1 cellular context compared by ENCODE assay signal in genomic region chr11:65569973-65570918, GRCh38.
TF ChIP-seq lines count a peak whose summit lies in the region.

TSS of gene ZNRD2 (plus strand) at chr11:65570477. CDS start at chr11:65570492, 15 bp downstream.

TF ChIP-seq in HepG2, 621 proteins besides CTCF, POLR2A, EP300 and RAD21 (continued from another document and continues in another):
- TF ChIP-seq ARID4A (CRISPR knock-in tag; IDR thresholded peaks at IDR 0.05; ENCODE audit: borderline replicate concordance), result peak; percentile 96
- TF ChIP-seq MIER2 (CRISPR knock-in tag; IDR thresholded peaks at IDR 0.05), result peak; percentile 54; the same call in 1 of the 2 replicates
- no peak for TF ChIP-seq CBX2 (IDR thresholded peaks at IDR 0.05; ENCODE audit: low read depth, low read length)
- TF ChIP-seq CBX2 (CRISPR knock-in tag; IDR thresholded peaks at IDR 0.05; ENCODE audit: low read depth), result no peak
- no peak; the same call in 1 of the 2 replicates for TF ChIP-seq ZSCAN12 (CRISPR knock-in tag; IDR thresholded peaks at IDR 0.05)
- TF ChIP-seq ZNF274 (CRISPR knock-in tag; IDR thresholded peaks at IDR 0.05), result no peak; the same call in 1 of the 2 replicates
- no peak for TF ChIP-seq ZNF672 (CRISPR knock-in tag; IDR thresholded peaks at IDR 0.05)
- TF ChIP-seq, protein P1, sequence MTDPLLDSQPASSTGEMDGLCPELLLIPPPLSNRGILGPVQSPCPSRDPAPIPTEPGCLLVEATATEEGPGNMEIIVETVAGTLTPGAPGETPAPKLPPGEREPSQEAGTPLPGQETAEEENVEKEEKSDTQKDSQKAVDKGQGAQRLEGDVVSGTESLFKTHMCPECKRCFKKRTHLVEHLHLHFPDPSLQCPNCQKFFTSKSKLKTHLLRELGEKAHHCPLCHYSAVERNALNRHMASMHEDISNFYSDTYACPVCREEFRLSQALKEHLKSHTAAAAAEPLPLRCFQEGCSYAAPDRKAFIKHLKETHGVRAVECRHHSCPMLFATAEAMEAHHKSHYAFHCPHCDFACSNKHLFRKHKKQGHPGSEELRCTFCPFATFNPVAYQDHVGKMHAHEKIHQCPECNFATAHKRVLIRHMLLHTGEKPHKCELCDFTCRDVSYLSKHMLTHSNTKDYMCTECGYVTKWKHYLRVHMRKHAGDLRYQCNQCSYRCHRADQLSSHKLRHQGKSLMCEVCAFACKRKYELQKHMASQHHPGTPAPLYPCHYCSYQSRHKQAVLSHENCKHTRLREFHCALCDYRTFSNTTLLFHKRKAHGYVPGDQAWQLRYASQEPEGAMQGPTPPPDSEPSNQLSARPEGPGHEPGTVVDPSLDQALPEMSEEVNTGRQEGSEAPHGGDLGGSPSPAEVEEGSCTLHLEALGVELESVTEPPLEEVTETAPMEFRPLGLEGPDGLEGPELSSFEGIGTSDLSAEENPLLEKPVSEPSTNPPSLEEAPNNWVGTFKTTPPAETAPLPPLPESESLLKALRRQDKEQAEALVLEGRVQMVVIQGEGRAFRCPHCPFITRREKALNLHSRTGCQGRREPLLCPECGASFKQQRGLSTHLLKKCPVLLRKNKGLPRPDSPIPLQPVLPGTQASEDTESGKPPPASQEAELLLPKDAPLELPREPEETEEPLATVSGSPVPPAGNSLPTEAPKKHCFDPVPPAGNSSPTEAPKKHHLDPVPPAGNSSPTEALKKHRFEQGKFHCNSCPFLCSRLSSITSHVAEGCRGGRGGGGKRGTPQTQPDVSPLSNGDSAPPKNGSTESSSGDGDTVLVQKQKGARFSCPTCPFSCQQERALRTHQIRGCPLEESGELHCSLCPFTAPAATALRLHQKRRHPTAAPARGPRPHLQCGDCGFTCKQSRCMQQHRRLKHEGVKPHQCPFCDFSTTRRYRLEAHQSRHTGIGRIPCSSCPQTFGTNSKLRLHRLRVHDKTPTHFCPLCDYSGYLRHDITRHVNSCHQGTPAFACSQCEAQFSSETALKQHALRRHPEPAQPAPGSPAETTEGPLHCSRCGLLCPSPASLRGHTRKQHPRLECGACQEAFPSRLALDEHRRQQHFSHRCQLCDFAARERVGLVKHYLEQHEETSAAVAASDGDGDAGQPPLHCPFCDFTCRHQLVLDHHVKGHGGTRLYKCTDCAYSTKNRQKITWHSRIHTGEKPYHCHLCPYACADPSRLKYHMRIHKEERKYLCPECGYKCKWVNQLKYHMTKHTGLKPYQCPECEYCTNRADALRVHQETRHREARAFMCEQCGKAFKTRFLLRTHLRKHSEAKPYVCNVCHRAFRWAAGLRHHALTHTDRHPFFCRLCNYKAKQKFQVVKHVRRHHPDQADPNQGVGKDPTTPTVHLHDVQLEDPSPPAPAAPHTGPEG (CRISPR knock-in tag; IDR thresholded peaks at IDR 0.05), result 0 out of 2 replicates have a peak, but pooled peaks have one; percentile 3
- no peak for TF ChIP-seq ZNF430 (CRISPR knock-in tag; IDR thresholded peaks at IDR 0.05)
- TF ChIP-seq, protein P2, sequence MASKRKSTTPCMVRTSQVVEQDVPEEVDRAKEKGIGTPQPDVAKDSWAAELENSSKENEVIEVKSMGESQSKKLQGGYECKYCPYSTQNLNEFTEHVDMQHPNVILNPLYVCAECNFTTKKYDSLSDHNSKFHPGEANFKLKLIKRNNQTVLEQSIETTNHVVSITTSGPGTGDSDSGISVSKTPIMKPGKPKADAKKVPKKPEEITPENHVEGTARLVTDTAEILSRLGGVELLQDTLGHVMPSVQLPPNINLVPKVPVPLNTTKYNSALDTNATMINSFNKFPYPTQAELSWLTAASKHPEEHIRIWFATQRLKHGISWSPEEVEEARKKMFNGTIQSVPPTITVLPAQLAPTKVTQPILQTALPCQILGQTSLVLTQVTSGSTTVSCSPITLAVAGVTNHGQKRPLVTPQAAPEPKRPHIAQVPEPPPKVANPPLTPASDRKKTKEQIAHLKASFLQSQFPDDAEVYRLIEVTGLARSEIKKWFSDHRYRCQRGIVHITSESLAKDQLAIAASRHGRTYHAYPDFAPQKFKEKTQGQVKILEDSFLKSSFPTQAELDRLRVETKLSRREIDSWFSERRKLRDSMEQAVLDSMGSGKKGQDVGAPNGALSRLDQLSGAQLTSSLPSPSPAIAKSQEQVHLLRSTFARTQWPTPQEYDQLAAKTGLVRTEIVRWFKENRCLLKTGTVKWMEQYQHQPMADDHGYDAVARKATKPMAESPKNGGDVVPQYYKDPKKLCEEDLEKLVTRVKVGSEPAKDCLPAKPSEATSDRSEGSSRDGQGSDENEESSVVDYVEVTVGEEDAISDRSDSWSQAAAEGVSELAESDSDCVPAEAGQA (IDR thresholded peaks at IDR 0.05; ENCODE audit: low read depth), result peak; percentile 96
- TF ChIP-seq, protein P2 (CRISPR knock-in tag; IDR thresholded peaks at IDR 0.05; ENCODE audit: borderline replicate concordance), result no peak
- 0 out of 2 replicates have a peak, but pooled peaks have one; percentile 3 for TF ChIP-seq TGIF2 (CRISPR knock-in tag; IDR thresholded peaks at IDR 0.05)
- TF ChIP-seq CAMTA2 (CRISPR knock-in tag; IDR thresholded peaks at IDR 0.05; ENCODE audit: borderline replicate concordance), result peak; percentile 44; the same call in 1 of the 2 replicates
- peak; percentile 69 for TF ChIP-seq HOXA5 (CRISPR knock-in tag; IDR thresholded peaks at IDR 0.05)
- TF ChIP-seq AGO2 (optimal IDR thresholded peaks at IDR 0.05; ENCODE audit: low read depth, low read length), result peak; percentile 54
- no peak for TF ChIP-seq LBX2 (CRISPR knock-in tag; IDR thresholded peaks at IDR 0.05; ENCODE audit: borderline replicate concordance)
- no peak; the same call in 1 of the 2 replicates for TF ChIP-seq BHLHE40 (IDR thresholded peaks at IDR 0.05; ENCODE audit: low read length)
- no peak for TF ChIP-seq TBX3 (IDR thresholded peaks at IDR 0.05; ENCODE audit: borderline replicate concordance)
- TF ChIP-seq ZNF256 (CRISPR knock-in tag; conservative IDR thresholded peaks at IDR 0.05), result no peak
- 0 out of 2 replicates have a peak, but pooled peaks have one; percentile 16 for TF ChIP-seq ZNF260 (CRISPR knock-in tag; IDR thresholded peaks at IDR 0.05; ENCODE audit: borderline replicate concordance, low read depth)
- TF ChIP-seq ZSCAN31 (CRISPR knock-in tag; IDR thresholded peaks at IDR 0.05; ENCODE audit: low read depth), result peak; percentile 24; the same call in 1 of the 2 replicates
- TF ChIP-seq TP53 (CRISPR knock-in tag; conservative IDR thresholded peaks at IDR 0.05), result 0 out of 2 replicates have a peak, but pooled peaks have one; percentile 34
- no peak for TF ChIP-seq KLF15 (CRISPR knock-in tag; IDR thresholded peaks at IDR 0.05; ENCODE audit: borderline replicate concordance)
- TF ChIP-seq, protein P3, sequence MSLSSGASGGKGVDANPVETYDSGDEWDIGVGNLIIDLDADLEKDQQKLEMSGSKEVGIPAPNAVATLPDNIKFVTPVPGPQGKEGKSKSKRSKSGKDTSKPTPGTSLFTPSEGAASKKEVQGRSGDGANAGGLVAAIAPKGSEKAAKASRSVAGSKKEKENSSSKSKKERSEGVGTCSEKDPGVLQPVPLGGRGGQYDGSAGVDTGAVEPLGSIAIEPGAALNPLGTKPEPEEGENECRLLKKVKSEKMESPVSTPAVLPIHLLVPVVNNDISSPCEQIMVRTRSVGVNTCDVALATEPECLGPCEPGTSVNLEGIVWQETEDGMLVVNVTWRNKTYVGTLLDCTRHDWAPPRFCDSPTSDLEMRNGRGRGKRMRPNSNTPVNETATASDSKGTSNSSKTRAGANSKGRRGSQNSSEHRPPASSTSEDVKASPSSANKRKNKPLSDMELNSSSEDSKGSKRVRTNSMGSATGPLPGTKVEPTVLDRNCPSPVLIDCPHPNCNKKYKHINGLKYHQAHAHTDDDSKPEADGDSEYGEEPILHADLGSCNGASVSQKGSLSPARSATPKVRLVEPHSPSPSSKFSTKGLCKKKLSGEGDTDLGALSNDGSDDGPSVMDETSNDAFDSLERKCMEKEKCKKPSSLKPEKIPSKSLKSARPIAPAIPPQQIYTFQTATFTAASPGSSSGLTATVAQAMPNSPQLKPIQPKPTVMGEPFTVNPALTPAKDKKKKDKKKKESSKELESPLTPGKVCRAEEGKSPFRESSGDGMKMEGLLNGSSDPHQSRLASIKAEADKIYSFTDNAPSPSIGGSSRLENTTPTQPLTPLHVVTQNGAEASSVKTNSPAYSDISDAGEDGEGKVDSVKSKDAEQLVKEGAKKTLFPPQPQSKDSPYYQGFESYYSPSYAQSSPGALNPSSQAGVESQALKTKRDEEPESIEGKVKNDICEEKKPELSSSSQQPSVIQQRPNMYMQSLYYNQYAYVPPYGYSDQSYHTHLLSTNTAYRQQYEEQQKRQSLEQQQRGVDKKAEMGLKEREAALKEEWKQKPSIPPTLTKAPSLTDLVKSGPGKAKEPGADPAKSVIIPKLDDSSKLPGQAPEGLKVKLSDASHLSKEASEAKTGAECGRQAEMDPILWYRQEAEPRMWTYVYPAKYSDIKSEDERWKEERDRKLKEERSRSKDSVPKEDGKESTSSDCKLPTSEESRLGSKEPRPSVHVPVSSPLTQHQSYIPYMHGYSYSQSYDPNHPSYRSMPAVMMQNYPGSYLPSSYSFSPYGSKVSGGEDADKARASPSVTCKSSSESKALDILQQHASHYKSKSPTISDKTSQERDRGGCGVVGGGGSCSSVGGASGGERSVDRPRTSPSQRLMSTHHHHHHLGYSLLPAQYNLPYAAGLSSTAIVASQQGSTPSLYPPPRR (CRISPR knock-in tag; IDR thresholded peaks at IDR 0.05; ENCODE audit: borderline replicate concordance), result peak; percentile 68; the same call in 1 of the 2 replicates
- peak; percentile 91 for TF ChIP-seq YY1 (IDR thresholded peaks at IDR 0.05; ENCODE audit: insufficient read depth, insufficient replicate concordance, low read depth, low read length)
- TF ChIP-seq, protein P4, sequence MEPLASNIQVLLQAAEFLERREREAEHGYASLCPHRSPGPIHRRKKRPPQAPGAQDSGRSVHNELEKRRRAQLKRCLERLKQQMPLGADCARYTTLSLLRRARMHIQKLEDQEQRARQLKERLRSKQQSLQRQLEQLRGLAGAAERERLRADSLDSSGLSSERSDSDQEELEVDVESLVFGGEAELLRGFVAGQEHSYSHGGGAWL (CRISPR knock-in tag; IDR thresholded peaks at IDR 0.05), result no peak; the same call in 1 of the 2 replicates
- TF ChIP-seq CENPBD1 (CRISPR knock-in tag; IDR thresholded peaks at IDR 0.05; ENCODE audit: borderline replicate concordance, low read depth), result no peak; the same call in 1 of the 2 replicates
- no peak for TF ChIP-seq ZNF780A (CRISPR knock-in tag; IDR thresholded peaks at IDR 0.05)
- peak; percentile 61 for TF ChIP-seq ZNF143 (CRISPR knock-in tag; IDR thresholded peaks at IDR 0.05)
- no peak for TF ChIP-seq PBX3 (CRISPR knock-in tag; IDR thresholded peaks at IDR 0.05; ENCODE audit: borderline replicate concordance)
- TF ChIP-seq CHD2 (IDR thresholded peaks at IDR 0.05; ENCODE audit: low read depth, low read length), result no peak
- TF ChIP-seq MAFG (CRISPR knock-in tag; IDR thresholded peaks at IDR 0.05), result no peak
- TF ChIP-seq POGZ (CRISPR knock-in tag; IDR thresholded peaks at IDR 0.05), result peak; percentile 90
- peak; percentile 52; the same call in 1 of the 2 replicates for TF ChIP-seq NCOR1 (IDR thresholded peaks at IDR 0.05; ENCODE audit: borderline replicate concordance, low read length)
